In genomic region chr20:50128520-50128905, GRCh38 we compare ENCODE assay signal across 26 cellular contexts.
"Had no signal": no experiment of that assay in that cellular context is flagged by ENCODE, and none has a peak within 500 bp of the region (broad histone marks: within the 10 kb centered on the region; RNA-seq: fewer than 3 reads in every experiment).

No MANE protein-coding gene starts in this region.

- H3K27me3 ChIP-seq: heart left ventricle, hepatocyte, left lung, right lobe of liver, stomach, testis, tibial nerve, upper lobe of right lung, uterus had no signal

- H3K4me1 ChIP-seq: left lung, prostate gland, upper lobe of right lung had no signal

- H3K4me3 ChIP-seq: heart left ventricle, hepatocyte, left lung, prostate gland, right lobe of liver, stomach, testis, tibial nerve, upper lobe of right lung, uterus had no signal

- H3K9me3 ChIP-seq: heart left ventricle, left lung, prostate gland, right lobe of liver, stomach, testis, tibial nerve, upper lobe of right lung, uterus had no signal

- H3K27me3 Mint-ChIP-seq: effector memory CD8-positive, alpha-beta T cell; naive thymus-derived CD8-positive, alpha-beta T cell had no signal

- H3K27ac ChIP-seq: hepatocyte, left lung, prostate gland, right lobe of liver, testis, tibial nerve, upper lobe of right lung, uterus had no signal

- H3K36me3 ChIP-seq: uterus had no signal

- DNase-seq: cerebellar nuclear complex; cortex of kidney; effector memory CD8-positive, alpha-beta T cell; erythroblast; heart left ventricle; left cardiac atrium; left lung; mesenchymal stem cell; midbrain; naive thymus-derived CD8-positive, alpha-beta T cell; nephron progenitor cell; nucleus accumbens; retina; right lobe of liver; stimulated activated CD4-positive, alpha-beta T cell treated with anti-CD3 and anti-CD28 coated beads, Interleukin-2, amount 100 ng/mL, for 24 hours; stimulated activated CD4-positive, alpha-beta T cell treated with anti-CD3 and anti-CD28 coated beads, Interleukin-4, amount 100 ng/mL, for 24 hours; stimulated activated naive CD4-positive, alpha-beta T cell treated with Interleukin-2 at 50 U/mL for 16 hours; stomach; substantia nigra; testis; upper lobe of right lung; uterus had no signal

- H3K27ac Mint-ChIP-seq: nephron progenitor cell had no signal

- ATAC-seq: effector memory CD8-positive, alpha-beta T cell; heart left ventricle; left cardiac atrium; left lung; naive thymus-derived CD8-positive, alpha-beta T cell; right lobe of liver; stimulated activated effector memory CD8-positive, alpha-beta T cell treated with anti-CD3 and anti-CD28 coated beads, Interleukin-12 subunit alpha, Interleukin-12 subunit beta, amount 100 ng/mL, for 72 hours; upper lobe of right lung had no signal

- H3K4me3 Mint-ChIP-seq: effector memory CD8-positive, alpha-beta T cell; naive thymus-derived CD8-positive, alpha-beta T cell; nephron progenitor cell; stimulated activated effector memory CD8-positive, alpha-beta T cell treated with anti-CD3 and anti-CD28 coated beads, Interleukin-12 subunit alpha, Interleukin-12 subunit beta, amount 100 ng/mL, for 72 hours had no signal

- H3K9me3 Mint-ChIP-seq: effector memory CD8-positive, alpha-beta T cell; naive thymus-derived CD8-positive, alpha-beta T cell; nephron progenitor cell; stimulated activated effector memory CD8-positive, alpha-beta T cell treated with anti-CD3 and anti-CD28 coated beads, Interleukin-12 subunit alpha, Interleukin-12 subunit beta, amount 100 ng/mL, for 72 hours had no signal
